Comparison of ENCODE assay signal across 21 cellular contexts in the genomic region with DNA sequence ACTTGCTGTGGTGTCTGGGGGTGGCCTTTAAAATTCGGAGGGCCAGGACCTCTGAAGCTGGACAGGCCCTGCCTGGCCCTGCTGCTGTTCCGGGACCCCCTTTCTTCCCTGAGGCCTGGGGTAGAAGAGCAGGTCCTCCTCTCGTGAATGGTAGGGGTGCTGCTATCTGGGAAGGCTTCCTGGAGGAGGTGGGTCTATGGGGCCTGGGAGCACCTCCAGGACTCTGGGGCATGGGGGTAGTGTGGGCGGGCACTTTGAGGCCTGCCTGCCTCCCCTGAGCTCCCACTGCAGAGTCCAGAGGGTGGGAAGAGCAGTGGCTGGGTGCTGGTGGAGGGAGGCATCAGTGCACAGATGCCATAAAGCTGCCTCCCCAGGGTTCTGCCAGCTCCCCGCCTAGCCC.
"Had no signal": no experiment of that assay in that cellular context is flagged by ENCODE, and none has a peak within 500 bp of the region (broad histone marks: within the 10 kb centered on the region; RNA-seq: fewer than 3 reads in every experiment).

No MANE protein-coding gene starts in this region.

- H3K27ac Mint-ChIP-seq: activated CD4-positive, alpha-beta memory T cell treated with anti-CD3 and anti-CD28 coated beads for 36 hours; activated naive CD8-positive, alpha-beta T cell treated with anti-CD3 and anti-CD28 coated beads, Interleukin-2, amount 50 U/mL, for 24 hours; naive thymus-derived CD8-positive, alpha-beta T cell; neural progenitor cell; stimulated activated naive B cell treated with anti-CD40 and anti-IgM and Interleukin-4, amounts not matched to agents 10 μg/mL and 1 μg/mL and 100 μg/mL, for 72 hours; T-helper 1 cell treated with Interleukin-12 subunit alpha and Interleukin-12 subunit beta and Interleukin-4 antibody, amounts not matched to agents 30 μg/mL and 1 μg/mL, for 36 hours had no signal

- H3K4me2 ChIP-seq: neural progenitor cell had no signal

- DNase-seq: activated CD4-positive, alpha-beta memory T cell treated with anti-CD3 and anti-CD28 coated beads for 36 hours; activated CD4-positive, alpha-beta T cell treated with anti-CD3 and anti-CD28 coated beads for 48 hours; activated gamma-delta T cell; activated naive CD4-positive, alpha-beta T cell treated with anti-CD3 and anti-CD28 coated beads, Interleukin-2, amount 50 U/mL, for 16 hours; activated naive CD8-positive, alpha-beta T cell treated with anti-CD3 and anti-CD28 coated beads, Interleukin-2, amount 50 U/mL, for 24 hours; activated T-cell treated with anti-CD3 and anti-CD28 coated beads, Interleukin-2, amount 50 U/mL, for 48 hours; cortex of kidney; endodermal cell; naive thymus-derived CD8-positive, alpha-beta T cell; small intestine; stimulated activated CD4-positive, alpha-beta T cell treated with anti-CD3 and anti-CD28 coated beads, Interleukin-15, amount 100 ng/mL, for 24 hours; stimulated activated naive B cell treated with anti-CD40 and anti-IgM and Interleukin-4, amounts not matched to agents 10 μg/mL and 1 μg/mL and 100 μg/mL, for 72 hours had no signal

- H2AFZ ChIP-seq: neural progenitor cell had no signal

- H3K4me3 Mint-ChIP-seq: activated CD4-positive, alpha-beta memory T cell treated with anti-CD3 and anti-CD28 coated beads for 36 hours; activated naive CD8-positive, alpha-beta T cell treated with anti-CD3 and anti-CD28 coated beads, Interleukin-2, amount 50 U/mL, for 24 hours; endodermal cell; stimulated activated naive B cell treated with anti-CD40 and anti-IgM and Interleukin-4, amounts not matched to agents 10 μg/mL and 1 μg/mL and 100 μg/mL, for 72 hours; T-helper 1 cell treated with Interleukin-12 subunit alpha and Interleukin-12 subunit beta and Interleukin-4 antibody, amounts not matched to agents 30 μg/mL and 1 μg/mL, for 36 hours had no signal

- ATAC-seq: activated naive CD8-positive, alpha-beta T cell treated with anti-CD3 and anti-CD28 coated beads, Interleukin-2, amount 50 U/mL, for 24 hours; body of pancreas; gastroesophageal sphincter; naive thymus-derived CD8-positive, alpha-beta T cell; stimulated activated naive B cell treated with anti-CD40 and anti-IgM and Interleukin-4, amounts not matched to agents 10 μg/mL and 1 μg/mL and 100 μg/mL, for 72 hours had no signal

- H3K9ac ChIP-seq: neural progenitor cell had no signal

- H3K9me3 Mint-ChIP-seq: activated CD4-positive, alpha-beta memory T cell treated with anti-CD3 and anti-CD28 coated beads for 36 hours; activated naive CD8-positive, alpha-beta T cell treated with anti-CD3 and anti-CD28 coated beads, Interleukin-2, amount 50 U/mL, for 24 hours; endodermal cell; naive thymus-derived CD8-positive, alpha-beta T cell; neural progenitor cell; stimulated activated naive B cell treated with anti-CD40 and anti-IgM and Interleukin-4, amounts not matched to agents 10 μg/mL and 1 μg/mL and 100 μg/mL, for 72 hours; T-helper 1 cell treated with Interleukin-12 subunit alpha and Interleukin-12 subunit beta and Interleukin-4 antibody, amounts not matched to agents 30 μg/mL and 1 μg/mL, for 36 hours had no signal

- H3K36me3 Mint-ChIP-seq: activated CD4-positive, alpha-beta memory T cell treated with anti-CD3 and anti-CD28 coated beads for 36 hours; naive thymus-derived CD8-positive, alpha-beta T cell; neural progenitor cell; stimulated activated naive B cell treated with anti-CD40 and anti-IgM and Interleukin-4, amounts not matched to agents 10 μg/mL and 1 μg/mL and 100 μg/mL, for 72 hours had no signal

- H3K36me3 ChIP-seq: cardiac muscle cell, neural progenitor cell, upper lobe of right lung had no signal

- FAIRE-seq: keratinocyte, small intestine had no signal

- H3K27me3 ChIP-seq: body of pancreas, cardiac muscle cell, gastroesophageal sphincter, neural progenitor cell, testis, upper lobe of right lung had no signal

- H3K9me3 ChIP-seq: body of pancreas, gastroesophageal sphincter, testis, upper lobe of right lung had no signal

- H3K27ac ChIP-seq: body of pancreas, cardiac muscle cell, neural progenitor cell, testis, upper lobe of right lung had no signal

- H3K4me3 ChIP-seq: body of pancreas, cardiac muscle cell, gastroesophageal sphincter, lung, neural progenitor cell, testis, upper lobe of right lung had no signal
